ENCODE assay signal across 18 cellular contexts in the genomic region with DNA sequence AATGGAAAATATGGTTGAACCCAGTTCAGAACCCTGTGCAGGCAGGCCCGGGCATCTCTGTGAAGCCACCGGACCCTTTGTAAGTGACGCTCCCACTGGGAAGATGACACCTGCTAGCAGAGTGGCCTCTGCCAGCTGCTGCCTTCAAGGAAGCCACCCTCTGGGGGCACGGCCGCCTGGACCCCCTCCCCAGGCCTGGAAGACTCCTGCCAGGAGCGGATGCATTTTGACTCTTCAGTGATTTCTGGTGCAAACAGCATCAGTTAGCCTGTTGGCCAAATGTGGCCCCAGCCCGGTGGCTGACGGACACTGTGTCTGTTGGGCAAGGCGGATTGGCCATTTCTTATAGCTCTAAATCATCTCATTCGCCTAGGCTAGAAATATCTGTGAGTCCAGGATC.
"Had no signal": no experiment of that assay in that cellular context is flagged by ENCODE, and none has a peak within 500 bp of the region (broad histone marks: within the 10 kb centered on the region; RNA-seq: fewer than 3 reads in every experiment).

No MANE protein-coding gene starts in this region.

- H3K9me3 ChIP-seq: SK-N-SH had no signal

- H3K27ac ChIP-seq: HL-60 had no signal

- DNase-seq: KBM-7, MV-4-11, NCI-H1092, NCI-H1105 treated with DMSO at 0.1 percent for 48 hours, NCI-H1417 treated with DMSO at 0.1 percent for 48 hours, NCI-H187, NCI-H2029, NCI-H2081 treated with DMSO at 0.1 percent for 48 hours, NCI-H2171, NCI-H226, NCI-H446, NCI-H510A, NCI-H524 treated with DMSO at 0.1 percent for 48 hours, NCI-H69, NCI-H774, SHP77, SK-N-SH had no signal
